13 cellular contexts compared by ENCODE assay signal in the genomic region with DNA sequence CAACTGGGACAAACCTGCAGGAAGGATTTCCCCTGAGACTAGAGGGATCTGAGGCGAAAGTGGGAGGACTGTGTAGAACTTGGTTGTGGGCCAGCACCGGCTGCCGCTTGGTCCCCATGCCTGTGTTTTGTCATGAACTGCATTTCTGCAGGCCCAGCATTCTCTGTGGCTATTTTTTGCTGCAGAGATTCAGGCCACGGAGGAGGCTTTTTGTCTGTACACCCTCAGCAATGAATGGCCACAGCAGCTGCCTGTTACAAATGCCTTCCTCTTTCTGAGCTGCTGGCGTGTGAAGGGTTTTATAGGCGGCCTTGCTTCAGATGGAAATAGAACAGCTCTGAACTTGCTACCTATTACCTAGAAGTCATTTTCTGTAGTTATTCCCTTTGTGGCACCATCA.
DNase-seq lines count a peak whose midpoint lies in the region; ATAC-seq and TF ChIP-seq lines count a peak whose summit lies in the region.
"Had no signal": no experiment of that assay in that cellular context is flagged by ENCODE, and none has a peak within 500 bp of the region (broad histone marks: within the 10 kb centered on the region; RNA-seq: fewer than 3 reads in every experiment).

No MANE protein-coding gene starts in this region.

- in situ Hi-C loops in G401 (cut with HindIII; ENCODE audit: low sequenced_read_pairs): no loop called here

- intact Hi-C loops in dorsolateral prefrontal cortex (cut with DNase I) (no loop called here), sigmoid colon (cut with DNase I) (loop anchor here (5.0 kb wide), 1 partner anchor 220 kb away; no protein-coding TSS in a partner anchor)

- H3K9ac ChIP-seq in neuronal stem cell (ENCODE audit: low read depth, low read length, poor library complexity): no peak overlapping the region
- H3K9ac ChIP-seq: KMS-11 had no signal

- H2AK5ac ChIP-seq in neuronal stem cell (ENCODE audit: low read depth, low read length): no peak overlapping the region

- DNase-seq in G401 (ENCODE audit: low spot score) (peak; percentile 12), NB4 (ENCODE audit: low read depth) (peak; percentile 26), dorsolateral prefrontal cortex (peak in 9 of 10 donors; percentile 5 to 79 (median 66)), neuronal stem cell (ENCODE audit: low spot score) (no peak), cerebellar nuclear complex (lab: John Stamatoyannopoulos, UW) (no peak), sigmoid colon (no peak)
- DNase-seq: activated CD4-positive, alpha-beta T cell treated with anti-CD3 and anti-CD28 coated beads, Interleukin-2, amount 10 ng/mL, durations not matched to agents 24 days and 14 days; activated gamma-delta T cell treated with Interleukin-2 at 50 U/mL for 16 hours; immature natural killer cell; right lobe of liver had no signal

- H3K23ac ChIP-seq in neuronal stem cell (ENCODE audit: low read depth, low read length, poor library complexity): no peak overlapping the region

- no peak overlapping the region for H2BK12ac ChIP-seq in neuronal stem cell (ENCODE audit: low read length)

- ATAC-seq in HG03354 (IDR thresholded peaks at IDR 0.05; ENCODE audit: poor library complexity, severe bottlenecking, unreplicated experiment): no peak
- ATAC-seq: right lobe of liver had no signal

- H3K27me3 ChIP-seq in dorsolateral prefrontal cortex: no peaks in the 10 kb centered on the region
- H3K27me3 ChIP-seq in neuronal stem cell (ENCODE audit: control insufficient read depth in 3 of 3, insufficient read depth in 3 of 3, low read depth in 1 of 3, low read length in 3 of 3): no peaks in the 10 kb centered on the region
- H3K27me3 ChIP-seq in sigmoid colon: no peaks in the 10 kb centered on the region
- H3K27me3 ChIP-seq: right lobe of liver, upper lobe of left lung had no signal

- no peaks in the 10 kb centered on the region for H3K79me1 ChIP-seq in neuronal stem cell (ENCODE audit: low read depth, low read length)

- H3K4me1 ChIP-seq in neuronal stem cell (ENCODE audit: control insufficient read depth in 2 of 2, insufficient read depth in 1 of 2, low read depth in 1 of 2, low read length in 2 of 2) (peaks cover 0 to 5% of the 10 kb centered on the region in 2 donors), sigmoid colon (peaks cover 0 to 17% (median 13%) of the 10 kb centered on the region in 4 donors)
- H3K4me1 ChIP-seq: right lobe of liver had no signal

- no peak overlapping the region for H4K91ac ChIP-seq in neuronal stem cell (ENCODE audit: low read depth, low read length, poor library complexity)

- no peak overlapping the region for H4K8ac ChIP-seq in neuronal stem cell (ENCODE audit: low read depth, low read length)

- no peak overlapping the region for H2BK5ac ChIP-seq in neuronal stem cell (ENCODE audit: low read length)

- H3K36me3 ChIP-seq in neuronal stem cell (replicated peaks in 1 of 2; ENCODE audit: control insufficient read depth in 2 of 2, insufficient read depth in 2 of 2, low read length in 2 of 2) (no peaks in the 10 kb centered on the region), sigmoid colon (no peaks in the 10 kb centered on the region)
- H3K36me3 ChIP-seq: right lobe of liver, upper lobe of left lung had no signal

- H2AFZ ChIP-seq in neuronal stem cell (ENCODE audit: low read length): peak overlapping the region; percentile 7

- TF ChIP-seq POLR2A in NB4 (IDR thresholded peaks at IDR 0.05; ENCODE audit: extremely low read depth, insufficient read length): no peak
- no peak for TF ChIP-seq POLR2A in sigmoid colon (IDR thresholded peaks at IDR 0.05)

- H2BK120ac ChIP-seq in neuronal stem cell (ENCODE audit: low read depth, low read length): no peak overlapping the region

- H3K27ac ChIP-seq in dorsolateral prefrontal cortex (peak overlapping the region in 11 of 59 donors; percentile 0 to 62 (median 23)), neuronal stem cell (replicated peaks; ENCODE audit: low read length) (no peak overlapping the region), sigmoid colon (no peak overlapping the region)
- H3K27ac ChIP-seq: KMS-11, right lobe of liver, upper lobe of left lung had no signal

- no peak for TF ChIP-seq EP300 in sigmoid colon (IDR thresholded peaks at IDR 0.05)

- H2BK15ac ChIP-seq in neuronal stem cell (ENCODE audit: low read length): no peak overlapping the region

- no peak overlapping the region for H3K4me2 ChIP-seq in neuronal stem cell (ENCODE audit: insufficient read depth, low read length, poor library complexity, severe bottlenecking)
- H3K4me2 ChIP-seq: KMS-11 had no signal

- no peak overlapping the region for H3K14ac ChIP-seq in neuronal stem cell (ENCODE audit: low read length)

- no peak overlapping the region for H3K4ac ChIP-seq in neuronal stem cell (ENCODE audit: low read length)

- no peak overlapping the region for H3K18ac ChIP-seq in neuronal stem cell (ENCODE audit: low read length)

- TF ChIP-seq CTCF in NB4 (IDR thresholded peaks at IDR 0.05; ENCODE audit: low read depth, low read length) (no peak), dorsolateral prefrontal cortex (IDR thresholded peaks at IDR 0.05 in 54 of 56, conservative IDR thresholded peaks at IDR 0.05 in 2 of 56; ENCODE audit: low read depth in 1 of 56, partially characterized antibody in 56 of 56) (peak in 5 of 56 donors; percentile 10 to 24 (median 14)), sigmoid colon (IDR thresholded peaks at IDR 0.05) (no peak)

- H3K4me3 ChIP-seq in NB4 (ENCODE audit: low read depth, low read length) (no peak overlapping the region), dorsolateral prefrontal cortex (no peak overlapping the region), neuronal stem cell (ENCODE audit: low read length in 2 of 2) (no peak overlapping the region), sigmoid colon (no peak overlapping the region)
- H3K4me3 ChIP-seq: right lobe of liver, upper lobe of left lung had no signal

- H3K9me3 ChIP-seq in neuronal stem cell (replicated peaks in 1 of 2; ENCODE audit: control insufficient read depth in 2 of 2, insufficient read depth in 1 of 2, low read depth in 1 of 2, low read length in 2 of 2) (no peaks in the 10 kb centered on the region), sigmoid colon (no peaks in the 10 kb centered on the region)
- H3K9me3 ChIP-seq: right lobe of liver, upper lobe of left lung had no signal

- no CpG with 5 or more reads among the region's 6 CpGs for WGBS in neuronal stem cell (ENCODE audit: extremely low coverage in 2 of 2, insufficient read length in 2 of 2, insufficient replicate concordance in 1 of 2), 2 donors
- 72 to 81% methylated on average over 6 of the region's 6 CpGs for WGBS in sigmoid colon, 2 donors

Comparison
In these comparisons a context has a peak if more than half of its experiments do, and no peak if none do; other contexts are left out.
1. DNase-seq: peak in G401 (single experiment), NB4 (single experiment) and dorsolateral prefrontal cortex (9 of 10); none in neuronal stem cell (single experiment), cerebellar nuclear complex (0 of 2) and sigmoid colon (single experiment).